29 cellular contexts compared by ENCODE assay signal in the genomic region with DNA sequence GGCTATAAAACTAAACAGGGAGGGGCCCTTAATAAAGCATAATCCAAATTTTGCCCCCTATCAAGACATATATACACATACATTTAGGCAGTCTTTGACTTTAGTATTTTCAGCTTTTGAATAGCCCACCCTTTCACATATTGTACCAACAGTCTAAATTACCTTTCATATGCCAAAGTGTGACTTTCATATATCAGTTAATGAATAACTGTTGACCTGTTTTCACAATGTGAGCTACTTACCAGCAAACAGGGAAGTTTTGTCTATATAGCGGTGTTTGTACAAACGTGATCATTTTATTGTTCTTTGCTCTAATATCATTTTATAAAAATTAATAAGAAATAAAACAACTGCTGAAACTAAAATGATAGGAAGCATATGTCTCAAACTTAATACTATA.
"Had no signal": no experiment of that assay in that cellular context is flagged by ENCODE, and none has a peak within 500 bp of the region (broad histone marks: within the 10 kb centered on the region; RNA-seq: fewer than 3 reads in every experiment).

No MANE protein-coding gene starts in this region.

- DNase-seq: activated CD4-positive, alpha-beta memory T cell treated with anti-CD3 and anti-CD28 coated beads for 36 hours; activated CD4-positive, alpha-beta T cell treated with anti-CD3 and anti-CD28 coated beads for 36 hours; activated CD4-positive, alpha-beta T cell treated with anti-CD3 and anti-CD28 coated beads, Interleukin-2, amount 10 ng/mL, durations not matched to agents 24 days and 14 days; activated CD4-positive, CD25-positive, alpha-beta regulatory T cell; activated CD4-positive, CD25-positive, alpha-beta regulatory T cell treated with anti-CD3 and anti-CD28 coated beads, Interleukin-2, amount 50 U/mL, for 72 hours; activated CD8-positive, alpha-beta memory T cell treated with anti-CD3 and anti-CD28 coated beads, Interleukin-2, amount 10 ng/mL, durations not matched to agents 7 days and 5 days; activated CD8-positive, alpha-beta memory T cell treated with anti-CD3 and anti-CD28 coated beads, Interleukin-2, amount 50 U/mL, for 4 hours; activated CD8-positive, alpha-beta T cell treated with anti-CD3 and anti-CD28 coated beads, Interleukin-2, amount 10 ng/mL, durations not matched to agents 7 days and 5 days; activated effector memory CD4-positive, alpha-beta T cell treated with anti-CD3 and anti-CD28 coated beads, Interleukin-2, amount 50 U/mL, for 16 hours; activated naive CD4-positive, alpha-beta T cell treated with anti-CD3 and anti-CD28 coated beads for 36 hours; activated naive CD8-positive, alpha-beta T cell treated with anti-CD3 and anti-CD28 coated beads for 36 hours; activated naive CD8-positive, alpha-beta T cell treated with anti-CD3 and anti-CD28 coated beads, Interleukin-2, amount 50 U/mL, for 24 hours; activated T-cell treated with anti-CD3 and anti-CD28 coated beads, Interleukin-2, amount 50 U/mL, for 1 hour; activated T-cell treated with anti-CD3 and anti-CD28 coated beads, Interleukin-2, amount 50 U/mL, for 48 hours; adrenal gland; amygdala; aorta; body of pancreas; caudate nucleus; cortex of kidney; dermis blood vessel endothelial cell; effector CD4-positive, alpha-beta T cell; effector memory CD8-positive, alpha-beta T cell; erythroblast; esophagus squamous epithelium; foreskin melanocyte; heart right ventricle; T-helper 2 cell had no signal

- ATAC-seq: activated CD4-positive, alpha-beta T cell treated with anti-CD3 and anti-CD28 coated beads for 36 hours; activated CD8-positive, alpha-beta memory T cell treated with anti-CD3 and anti-CD28 coated beads, Interleukin-2, amount 10 ng/mL, durations not matched to agents 7 days and 5 days; activated CD8-positive, alpha-beta T cell treated with anti-CD3 and anti-CD28 coated beads, Interleukin-2, amount 10 ng/mL, durations not matched to agents 7 days and 5 days; activated naive CD8-positive, alpha-beta T cell treated with anti-CD3 and anti-CD28 coated beads, Interleukin-2, amount 50 U/mL, for 24 hours; body of pancreas; effector memory CD8-positive, alpha-beta T cell; gastroesophageal sphincter; heart right ventricle had no signal
